2 cellular contexts compared by ENCODE assay signal in the genomic region with DNA sequence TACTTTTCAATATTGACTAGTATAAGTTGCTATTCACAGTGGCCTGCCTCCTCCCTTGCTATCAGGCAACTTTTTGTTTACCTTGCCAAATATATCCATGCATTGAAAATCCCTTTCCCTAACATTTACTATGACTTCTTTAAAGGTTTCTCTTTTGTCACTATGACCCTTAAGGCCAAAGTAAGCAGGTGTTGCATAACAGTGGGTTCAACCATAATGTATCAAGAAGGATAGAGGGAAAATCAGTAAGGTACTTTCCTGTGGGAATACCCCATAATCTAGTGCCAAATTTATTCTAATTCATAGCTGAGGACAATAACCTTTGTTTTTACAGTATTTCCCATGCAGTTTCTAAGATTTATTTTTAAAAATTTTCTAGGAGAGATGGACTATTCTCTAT.
A peak's percentile ranks its signal among the peaks of the same experiment; 100 is the strongest.
TF ChIP-seq lines count a peak whose summit lies in the region.

No MANE protein-coding gene starts in this region.

TF ChIP-seq in GM12878, 131 proteins besides CTCF, POLR2A, EP300 and RAD21 (continued from another document):
- TF ChIP-seq, protein P1, sequence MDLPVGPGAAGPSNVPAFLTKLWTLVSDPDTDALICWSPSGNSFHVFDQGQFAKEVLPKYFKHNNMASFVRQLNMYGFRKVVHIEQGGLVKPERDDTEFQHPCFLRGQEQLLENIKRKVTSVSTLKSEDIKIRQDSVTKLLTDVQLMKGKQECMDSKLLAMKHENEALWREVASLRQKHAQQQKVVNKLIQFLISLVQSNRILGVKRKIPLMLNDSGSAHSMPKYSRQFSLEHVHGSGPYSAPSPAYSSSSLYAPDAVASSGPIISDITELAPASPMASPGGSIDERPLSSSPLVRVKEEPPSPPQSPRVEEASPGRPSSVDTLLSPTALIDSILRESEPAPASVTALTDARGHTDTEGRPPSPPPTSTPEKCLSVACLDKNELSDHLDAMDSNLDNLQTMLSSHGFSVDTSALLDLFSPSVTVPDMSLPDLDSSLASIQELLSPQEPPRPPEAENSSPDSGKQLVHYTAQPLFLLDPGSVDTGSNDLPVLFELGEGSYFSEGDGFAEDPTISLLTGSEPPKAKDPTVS (IDR thresholded peaks at IDR 0.05; ENCODE audit: low read depth, low read length), result no peak
- TF ChIP-seq NR2F1 (conservative IDR thresholded peaks at IDR 0.05), result 0 out of 2 replicates have a peak, but pooled peaks have one; percentile 17
- TF ChIP-seq SRF (IDR thresholded peaks at IDR 0.05; ENCODE audit: low read depth in 2 of 2, low read length in 2 of 2), result no peak
- no peak for TF ChIP-seq ZSCAN29 (IDR thresholded peaks at IDR 0.05)
- TF ChIP-seq POLR2AphosphoS2 (IDR thresholded peaks at IDR 0.05; ENCODE audit: low read depth, low read length), result no peak
- TF ChIP-seq, protein P2, sequence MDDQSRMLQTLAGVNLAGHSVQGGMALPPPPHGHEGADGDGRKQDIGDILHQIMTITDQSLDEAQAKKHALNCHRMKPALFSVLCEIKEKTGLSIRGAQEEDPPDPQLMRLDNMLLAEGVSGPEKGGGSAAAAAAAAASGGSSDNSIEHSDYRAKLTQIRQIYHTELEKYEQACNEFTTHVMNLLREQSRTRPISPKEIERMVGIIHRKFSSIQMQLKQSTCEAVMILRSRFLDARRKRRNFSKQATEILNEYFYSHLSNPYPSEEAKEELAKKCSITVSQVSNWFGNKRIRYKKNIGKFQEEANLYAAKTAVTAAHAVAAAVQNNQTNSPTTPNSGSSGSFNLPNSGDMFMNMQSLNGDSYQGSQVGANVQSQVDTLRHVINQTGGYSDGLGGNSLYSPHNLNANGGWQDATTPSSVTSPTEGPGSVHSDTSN (IDR thresholded peaks at IDR 0.05; ENCODE audit: insufficient replicate concordance, low read depth, low read length), result no peak
- no peak for TF ChIP-seq SREBF1 (IDR thresholded peaks at IDR 0.05; ENCODE audit: low read length)

TF ChIP-seq in liver, 16 proteins besides CTCF, POLR2A, EP300 and RAD21 (continued from another document):
- TF ChIP-seq, protein P3, sequence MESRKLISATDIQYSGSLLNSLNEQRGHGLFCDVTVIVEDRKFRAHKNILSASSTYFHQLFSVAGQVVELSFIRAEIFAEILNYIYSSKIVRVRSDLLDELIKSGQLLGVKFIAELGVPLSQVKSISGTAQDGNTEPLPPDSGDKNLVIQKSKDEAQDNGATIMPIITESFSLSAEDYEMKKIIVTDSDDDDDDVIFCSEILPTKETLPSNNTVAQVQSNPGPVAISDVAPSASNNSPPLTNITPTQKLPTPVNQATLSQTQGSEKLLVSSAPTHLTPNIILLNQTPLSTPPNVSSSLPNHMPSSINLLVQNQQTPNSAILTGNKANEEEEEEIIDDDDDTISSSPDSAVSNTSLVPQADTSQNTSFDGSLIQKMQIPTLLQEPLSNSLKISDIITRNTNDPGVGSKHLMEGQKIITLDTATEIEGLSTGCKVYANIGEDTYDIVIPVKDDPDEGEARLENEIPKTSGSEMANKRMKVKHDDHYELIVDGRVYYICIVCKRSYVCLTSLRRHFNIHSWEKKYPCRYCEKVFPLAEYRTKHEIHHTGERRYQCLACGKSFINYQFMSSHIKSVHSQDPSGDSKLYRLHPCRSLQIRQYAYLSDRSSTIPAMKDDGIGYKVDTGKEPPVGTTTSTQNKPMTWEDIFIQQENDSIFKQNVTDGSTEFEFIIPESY (IDR thresholded peaks at IDR 0.05), result no peak
- TF ChIP-seq JUND (IDR thresholded peaks at IDR 0.05) (no peak), GABPA (IDR thresholded peaks at IDR 0.05 in 1 of 2, conservative IDR thresholded peaks at IDR 0.05 in 1 of 2) (no peak), REST (IDR thresholded peaks at IDR 0.05) (no peak), NR2F2 (IDR thresholded peaks at IDR 0.05) (no peak), HNF4G (IDR thresholded peaks at IDR 0.05) (peak; percentile 36), HNF4A (conservative IDR thresholded peaks at IDR 0.05) (peak; percentile 78 to 79), YY1 (IDR thresholded peaks at IDR 0.05) (no peak), SP1 (IDR thresholded peaks at IDR 0.05) (no peak)
